In the genomic region with DNA sequence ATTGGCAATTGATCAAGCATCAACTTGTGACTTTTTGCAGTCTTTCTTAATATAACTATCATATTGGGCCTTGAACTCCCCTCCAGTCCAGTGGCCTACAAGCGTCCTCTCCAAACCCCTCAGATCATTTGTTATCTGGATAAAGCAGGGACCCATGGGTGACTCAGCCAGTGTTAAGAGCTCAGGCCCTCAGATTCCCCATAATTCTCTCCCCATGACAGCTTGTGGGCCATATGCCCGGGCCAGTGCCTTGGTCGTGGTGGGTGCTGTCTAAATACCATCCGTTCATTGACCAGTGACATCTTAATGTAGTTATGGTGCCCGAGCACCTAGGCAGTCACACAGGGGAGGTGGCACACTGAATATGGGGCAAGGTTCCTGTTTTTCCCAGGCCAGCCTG, we compare ENCODE assay signal across 1 cellular context.
A peak's percentile ranks its signal among the peaks of the same experiment; 100 is the strongest.
TF ChIP-seq lines count a peak whose summit lies in the region.

No MANE protein-coding gene starts in this region.

TF ChIP-seq in K562, 482 proteins besides CTCF, POLR2A, EP300 and RAD21 (continued from another document and continues in another):
- TF ChIP-seq, protein P1, sequence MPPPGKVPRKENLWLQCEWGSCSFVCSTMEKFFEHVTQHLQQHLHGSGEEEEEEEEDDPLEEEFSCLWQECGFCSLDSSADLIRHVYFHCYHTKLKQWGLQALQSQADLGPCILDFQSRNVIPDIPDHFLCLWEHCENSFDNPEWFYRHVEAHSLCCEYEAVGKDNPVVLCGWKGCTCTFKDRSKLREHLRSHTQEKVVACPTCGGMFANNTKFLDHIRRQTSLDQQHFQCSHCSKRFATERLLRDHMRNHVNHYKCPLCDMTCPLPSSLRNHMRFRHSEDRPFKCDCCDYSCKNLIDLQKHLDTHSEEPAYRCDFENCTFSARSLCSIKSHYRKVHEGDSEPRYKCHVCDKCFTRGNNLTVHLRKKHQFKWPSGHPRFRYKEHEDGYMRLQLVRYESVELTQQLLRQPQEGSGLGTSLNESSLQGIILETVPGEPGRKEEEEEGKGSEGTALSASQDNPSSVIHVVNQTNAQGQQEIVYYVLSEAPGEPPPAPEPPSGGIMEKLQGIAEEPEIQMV (tag; conservative IDR thresholded peaks at IDR 0.05; ENCODE audit: low read depth), result no peak
- TF ChIP-seq, protein P2, sequence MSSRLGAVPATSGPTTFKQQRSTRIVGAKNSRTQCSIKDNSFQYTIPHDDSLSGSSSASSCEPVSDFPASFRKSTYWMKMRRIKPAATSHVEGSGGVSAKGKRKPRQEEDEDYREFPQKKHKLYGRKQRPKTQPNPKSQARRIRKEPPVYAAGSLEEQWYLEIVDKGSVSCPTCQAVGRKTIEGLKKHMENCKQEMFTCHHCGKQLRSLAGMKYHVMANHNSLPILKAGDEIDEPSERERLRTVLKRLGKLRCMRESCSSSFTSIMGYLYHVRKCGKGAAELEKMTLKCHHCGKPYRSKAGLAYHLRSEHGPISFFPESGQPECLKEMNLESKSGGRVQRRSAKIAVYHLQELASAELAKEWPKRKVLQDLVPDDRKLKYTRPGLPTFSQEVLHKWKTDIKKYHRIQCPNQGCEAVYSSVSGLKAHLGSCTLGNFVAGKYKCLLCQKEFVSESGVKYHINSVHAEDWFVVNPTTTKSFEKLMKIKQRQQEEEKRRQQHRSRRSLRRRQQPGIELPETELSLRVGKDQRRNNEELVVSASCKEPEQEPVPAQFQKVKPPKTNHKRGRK (tag; IDR thresholded peaks at IDR 0.05), result no peak
- TF ChIP-seq HOXB6 (CRISPR knock-in tag; IDR thresholded peaks at IDR 0.05; ENCODE audit: borderline replicate concordance) (no peak), JUND (IDR thresholded peaks at IDR 0.05; ENCODE audit: borderline replicate concordance, low read depth, low read length) (peak; percentile 98), JUND (tag; IDR thresholded peaks at IDR 0.05; ENCODE audit: borderline replicate concordance, low read depth, low read length) (peak; percentile 95; the same call in 2 of the 3 replicates), GABPB2 (CRISPR knock-in tag; conservative IDR thresholded peaks at IDR 0.05) (no peak), MAZ (CRISPR knock-in tag; conservative IDR thresholded peaks at IDR 0.05 in 1 of 2, IDR thresholded peaks at IDR 0.05 in 1 of 2) (no peak), BRF1 (IDR thresholded peaks at IDR 0.05; ENCODE audit: borderline replicate concordance, extremely low read depth, insufficient read length) (no peak), MAFF (IDR thresholded peaks at IDR 0.05; ENCODE audit: low read length) (peak; percentile 68), MTA1 (IDR thresholded peaks at IDR 0.05; ENCODE audit: borderline replicate concordance) (no peak), ZNF347 (CRISPR knock-in tag; IDR thresholded peaks at IDR 0.05; ENCODE audit: low read depth) (no peak), WHSC1 (IDR thresholded peaks at IDR 0.05; ENCODE audit: low read length) (no peak), ZNF764 (CRISPR knock-in tag; IDR thresholded peaks at IDR 0.05; ENCODE audit: low read depth) (no peak), MTF1 (CRISPR knock-in tag; IDR thresholded peaks at IDR 0.05; ENCODE audit: borderline replicate concordance) (no peak), OTX1 (CRISPR knock-in tag; IDR thresholded peaks at IDR 0.05) (no peak), FOXK1 (CRISPR knock-in tag; IDR thresholded peaks at IDR 0.05; ENCODE audit: borderline replicate concordance) (no peak), PHTF2 (CRISPR knock-in tag; IDR thresholded peaks at IDR 0.05) (no peak), MBD2 (IDR thresholded peaks at IDR 0.05; ENCODE audit: borderline replicate concordance, low read depth) (no peak), ZKSCAN3 (CRISPR knock-in tag; IDR thresholded peaks at IDR 0.05) (no peak), SNIP1 (IDR thresholded peaks at IDR 0.05; ENCODE audit: low read depth) (no peak), PRMT5 (CRISPR knock-in tag; IDR thresholded peaks at IDR 0.05) (no peak), GATAD2A (IDR thresholded peaks at IDR 0.05) (0 out of 2 replicates have a peak, but pooled peaks have one; percentile 67), ZC3H11A (IDR thresholded peaks at IDR 0.05; ENCODE audit: low read depth, low read length) (no peak), MCM7 (IDR thresholded peaks at IDR 0.05) (no peak), RBM34 (IDR thresholded peaks at IDR 0.05; ENCODE audit: borderline replicate concordance, insufficient read depth, low read length) (no peak), ZC3H8 (IDR thresholded peaks at IDR 0.05) (no peak), NR4A1 (CRISPR knock-in tag; IDR thresholded peaks at IDR 0.05) (no peak), NR4A1 (tag; IDR thresholded peaks at IDR 0.05) (no peak), NUFIP1 (IDR thresholded peaks at IDR 0.05; ENCODE audit: partially characterized antibody) (no peak), TGIF2 (CRISPR knock-in tag; IDR thresholded peaks at IDR 0.05) (no peak), SPI1 (IDR thresholded peaks at IDR 0.05; ENCODE audit: borderline replicate concordance, low read depth, low read length) (no peak), CREB1 (IDR thresholded peaks at IDR 0.05) (no peak), CREB1 (CRISPR knock-in tag; IDR thresholded peaks at IDR 0.05) (no peak), ERF (CRISPR knock-in tag; IDR thresholded peaks at IDR 0.05) (no peak), ZNF263 (CRISPR knock-in tag; IDR thresholded peaks at IDR 0.05; ENCODE audit: borderline replicate concordance) (no peak), NFIC (IDR thresholded peaks at IDR 0.05) (peak; percentile 92), ZNF766 (CRISPR knock-in tag; conservative IDR thresholded peaks at IDR 0.05) (no peak)
- TF ChIP-seq, protein P3, sequence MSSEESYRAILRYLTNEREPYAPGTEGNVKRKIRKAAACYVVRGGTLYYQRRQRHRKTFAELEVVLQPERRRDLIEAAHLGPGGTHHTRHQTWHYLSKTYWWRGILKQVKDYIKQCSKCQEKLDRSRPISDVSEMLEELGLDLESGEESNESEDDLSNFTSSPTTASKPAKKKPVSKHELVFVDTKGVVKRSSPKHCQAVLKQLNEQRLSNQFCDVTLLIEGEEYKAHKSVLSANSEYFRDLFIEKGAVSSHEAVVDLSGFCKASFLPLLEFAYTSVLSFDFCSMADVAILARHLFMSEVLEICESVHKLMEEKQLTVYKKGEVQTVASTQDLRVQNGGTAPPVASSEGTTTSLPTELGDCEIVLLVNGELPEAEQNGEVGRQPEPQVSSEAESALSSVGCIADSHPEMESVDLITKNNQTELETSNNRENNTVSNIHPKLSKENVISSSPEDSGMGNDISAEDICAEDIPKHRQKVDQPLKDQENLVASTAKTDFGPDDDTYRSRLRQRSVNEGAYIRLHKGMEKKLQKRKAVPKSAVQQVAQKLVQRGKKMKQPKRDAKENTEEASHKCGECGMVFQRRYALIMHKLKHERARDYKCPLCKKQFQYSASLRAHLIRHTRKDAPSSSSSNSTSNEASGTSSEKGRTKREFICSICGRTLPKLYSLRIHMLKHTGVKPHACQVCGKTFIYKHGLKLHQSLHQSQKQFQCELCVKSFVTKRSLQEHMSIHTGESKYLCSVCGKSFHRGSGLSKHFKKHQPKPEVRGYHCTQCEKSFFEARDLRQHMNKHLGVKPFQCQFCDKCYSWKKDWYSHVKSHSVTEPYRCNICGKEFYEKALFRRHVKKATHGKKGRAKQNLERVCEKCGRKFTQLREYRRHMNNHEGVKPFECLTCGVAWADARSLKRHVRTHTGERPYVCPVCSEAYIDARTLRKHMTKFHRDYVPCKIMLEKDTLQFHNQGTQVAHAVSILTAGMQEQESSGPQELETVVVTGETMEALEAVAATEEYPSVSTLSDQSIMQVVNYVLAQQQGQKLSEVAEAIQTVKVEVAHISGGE (CRISPR knock-in tag; IDR thresholded peaks at IDR 0.05), result no peak
- TF ChIP-seq, protein P4, sequence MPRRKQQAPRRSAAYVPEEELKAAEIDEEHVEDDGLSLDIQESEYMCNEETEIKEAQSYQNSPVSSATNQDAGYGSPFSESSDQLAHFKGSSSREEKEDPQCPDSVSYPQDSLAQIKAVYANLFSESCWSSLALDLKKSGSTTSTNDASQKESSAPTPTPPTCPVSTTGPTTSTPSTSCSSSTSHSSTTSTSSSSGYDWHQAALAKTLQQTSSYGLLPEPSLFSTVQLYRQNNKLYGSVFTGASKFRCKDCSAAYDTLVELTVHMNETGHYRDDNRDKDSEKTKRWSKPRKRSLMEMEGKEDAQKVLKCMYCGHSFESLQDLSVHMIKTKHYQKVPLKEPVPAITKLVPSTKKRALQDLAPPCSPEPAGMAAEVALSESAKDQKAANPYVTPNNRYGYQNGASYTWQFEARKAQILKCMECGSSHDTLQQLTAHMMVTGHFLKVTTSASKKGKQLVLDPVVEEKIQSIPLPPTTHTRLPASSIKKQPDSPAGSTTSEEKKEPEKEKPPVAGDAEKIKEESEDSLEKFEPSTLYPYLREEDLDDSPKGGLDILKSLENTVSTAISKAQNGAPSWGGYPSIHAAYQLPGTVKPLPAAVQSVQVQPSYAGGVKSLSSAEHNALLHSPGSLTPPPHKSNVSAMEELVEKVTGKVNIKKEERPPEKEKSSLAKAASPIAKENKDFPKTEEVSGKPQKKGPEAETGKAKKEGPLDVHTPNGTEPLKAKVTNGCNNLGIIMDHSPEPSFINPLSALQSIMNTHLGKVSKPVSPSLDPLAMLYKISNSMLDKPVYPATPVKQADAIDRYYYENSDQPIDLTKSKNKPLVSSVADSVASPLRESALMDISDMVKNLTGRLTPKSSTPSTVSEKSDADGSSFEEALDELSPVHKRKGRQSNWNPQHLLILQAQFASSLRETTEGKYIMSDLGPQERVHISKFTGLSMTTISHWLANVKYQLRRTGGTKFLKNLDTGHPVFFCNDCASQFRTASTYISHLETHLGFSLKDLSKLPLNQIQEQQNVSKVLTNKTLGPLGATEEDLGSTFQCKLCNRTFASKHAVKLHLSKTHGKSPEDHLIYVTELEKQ (CRISPR knock-in tag; IDR thresholded peaks at IDR 0.05), result no peak
- TF ChIP-seq, protein P5, sequence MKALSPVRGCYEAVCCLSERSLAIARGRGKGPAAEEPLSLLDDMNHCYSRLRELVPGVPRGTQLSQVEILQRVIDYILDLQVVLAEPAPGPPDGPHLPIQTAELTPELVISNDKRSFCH (CRISPR knock-in tag; IDR thresholded peaks at IDR 0.05), result no peak
- TF ChIP-seq, protein P5 (tag; IDR thresholded peaks at IDR 0.05), result no peak
- TF ChIP-seq, protein P6, sequence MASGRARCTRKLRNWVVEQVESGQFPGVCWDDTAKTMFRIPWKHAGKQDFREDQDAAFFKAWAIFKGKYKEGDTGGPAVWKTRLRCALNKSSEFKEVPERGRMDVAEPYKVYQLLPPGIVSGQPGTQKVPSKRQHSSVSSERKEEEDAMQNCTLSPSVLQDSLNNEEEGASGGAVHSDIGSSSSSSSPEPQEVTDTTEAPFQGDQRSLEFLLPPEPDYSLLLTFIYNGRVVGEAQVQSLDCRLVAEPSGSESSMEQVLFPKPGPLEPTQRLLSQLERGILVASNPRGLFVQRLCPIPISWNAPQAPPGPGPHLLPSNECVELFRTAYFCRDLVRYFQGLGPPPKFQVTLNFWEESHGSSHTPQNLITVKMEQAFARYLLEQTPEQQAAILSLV (tag; IDR thresholded peaks at IDR 0.05), result no peak
- TF ChIP-seq, protein P7, sequence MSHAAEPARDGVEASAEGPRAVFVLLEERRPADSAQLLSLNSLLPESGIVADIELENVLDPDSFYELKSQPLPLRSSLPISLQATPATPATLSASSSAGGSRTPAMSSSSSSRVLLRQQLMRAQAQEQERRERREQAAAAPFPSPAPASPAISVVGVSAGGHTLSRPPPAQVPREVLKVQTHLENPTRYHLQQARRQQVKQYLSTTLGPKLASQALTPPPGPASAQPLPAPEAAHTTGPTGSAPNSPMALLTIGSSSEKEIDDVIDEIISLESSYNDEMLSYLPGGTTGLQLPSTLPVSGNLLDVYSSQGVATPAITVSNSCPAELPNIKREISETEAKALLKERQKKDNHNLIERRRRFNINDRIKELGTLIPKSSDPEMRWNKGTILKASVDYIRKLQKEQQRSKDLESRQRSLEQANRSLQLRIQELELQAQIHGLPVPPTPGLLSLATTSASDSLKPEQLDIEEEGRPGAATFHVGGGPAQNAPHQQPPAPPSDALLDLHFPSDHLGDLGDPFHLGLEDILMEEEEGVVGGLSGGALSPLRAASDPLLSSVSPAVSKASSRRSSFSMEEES (CRISPR knock-in tag; IDR thresholded peaks at IDR 0.05), result no peak
- TF ChIP-seq, protein P8, sequence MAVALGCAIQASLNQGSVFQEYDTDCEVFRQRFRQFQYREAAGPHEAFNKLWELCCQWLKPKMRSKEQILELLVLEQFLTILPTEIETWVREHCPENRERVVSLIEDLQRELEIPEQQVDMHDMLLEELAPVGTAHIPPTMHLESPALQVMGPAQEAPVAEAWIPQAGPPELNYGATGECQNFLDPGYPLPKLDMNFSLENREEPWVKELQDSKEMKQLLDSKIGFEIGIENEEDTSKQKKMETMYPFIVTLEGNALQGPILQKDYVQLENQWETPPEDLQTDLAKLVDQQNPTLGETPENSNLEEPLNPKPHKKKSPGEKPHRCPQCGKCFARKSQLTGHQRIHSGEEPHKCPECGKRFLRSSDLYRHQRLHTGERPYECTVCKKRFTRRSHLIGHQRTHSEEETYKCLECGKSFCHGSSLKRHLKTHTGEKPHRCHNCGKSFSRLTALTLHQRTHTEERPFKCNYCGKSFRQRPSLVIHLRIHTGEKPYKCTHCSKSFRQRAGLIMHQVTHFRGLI (CRISPR knock-in tag; IDR thresholded peaks at IDR 0.05), result no peak
- TF ChIP-seq, protein P9, sequence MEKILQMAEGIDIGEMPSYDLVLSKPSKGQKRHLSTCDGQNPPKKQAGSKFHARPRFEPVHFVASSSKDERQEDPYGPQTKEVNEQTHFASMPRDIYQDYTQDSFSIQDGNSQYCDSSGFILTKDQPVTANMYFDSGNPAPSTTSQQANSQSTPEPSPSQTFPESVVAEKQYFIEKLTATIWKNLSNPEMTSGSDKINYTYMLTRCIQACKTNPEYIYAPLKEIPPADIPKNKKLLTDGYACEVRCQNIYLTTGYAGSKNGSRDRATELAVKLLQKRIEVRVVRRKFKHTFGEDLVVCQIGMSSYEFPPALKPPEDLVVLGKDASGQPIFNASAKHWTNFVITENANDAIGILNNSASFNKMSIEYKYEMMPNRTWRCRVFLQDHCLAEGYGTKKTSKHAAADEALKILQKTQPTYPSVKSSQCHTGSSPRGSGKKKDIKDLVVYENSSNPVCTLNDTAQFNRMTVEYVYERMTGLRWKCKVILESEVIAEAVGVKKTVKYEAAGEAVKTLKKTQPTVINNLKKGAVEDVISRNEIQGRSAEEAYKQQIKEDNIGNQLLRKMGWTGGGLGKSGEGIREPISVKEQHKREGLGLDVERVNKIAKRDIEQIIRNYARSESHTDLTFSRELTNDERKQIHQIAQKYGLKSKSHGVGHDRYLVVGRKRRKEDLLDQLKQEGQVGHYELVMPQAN (IDR thresholded peaks at IDR 0.05; ENCODE audit: borderline replicate concordance), result no peak
- TF ChIP-seq, protein P10, sequence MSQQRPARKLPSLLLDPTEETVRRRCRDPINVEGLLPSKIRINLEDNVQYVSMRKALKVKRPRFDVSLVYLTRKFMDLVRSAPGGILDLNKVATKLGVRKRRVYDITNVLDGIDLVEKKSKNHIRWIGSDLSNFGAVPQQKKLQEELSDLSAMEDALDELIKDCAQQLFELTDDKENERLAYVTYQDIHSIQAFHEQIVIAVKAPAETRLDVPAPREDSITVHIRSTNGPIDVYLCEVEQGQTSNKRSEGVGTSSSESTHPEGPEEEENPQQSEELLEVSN (IDR thresholded peaks at IDR 0.05; ENCODE audit: borderline replicate concordance in 1 of 2, extremely low read depth in 1 of 2, insufficient read depth in 1 of 2, insufficient read length in 1 of 2, low read depth in 1 of 2, low read length in 1 of 2, poor library complexity in 1 of 2, severe bottlenecking in 1 of 2), result no peak
